In the genomic region with DNA sequence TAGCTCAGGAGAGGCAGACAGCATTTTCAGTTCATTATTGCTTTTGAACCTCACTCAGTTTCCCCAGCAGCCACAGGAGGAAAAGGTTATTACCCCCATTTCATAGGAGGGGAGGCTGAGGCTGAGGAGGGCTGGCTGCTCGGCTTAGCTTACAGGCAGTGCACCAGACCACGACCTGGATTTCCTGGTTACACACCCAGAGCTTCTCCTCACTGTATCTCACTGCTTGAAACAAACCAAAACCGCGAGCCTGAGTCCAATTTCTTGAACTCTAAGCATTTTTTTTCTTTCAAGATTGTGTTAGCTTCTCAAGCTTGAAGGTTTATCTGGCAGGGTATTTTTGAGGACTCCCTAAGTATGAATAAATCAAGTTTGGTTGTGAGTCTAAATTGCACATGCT, we compare ENCODE assay signal across 9 cellular contexts.
DNase-seq lines count a peak whose midpoint lies in the region; ATAC-seq and TF ChIP-seq lines count a peak whose summit lies in the region.
"Had no signal": no experiment of that assay in that cellular context is flagged by ENCODE, and none has a peak within 500 bp of the region (broad histone marks: within the 10 kb centered on the region; RNA-seq: fewer than 3 reads in every experiment).

No MANE protein-coding gene starts in this region.

- no peaks in the 10 kb centered on the region for H3K27me3 Mint-ChIP-seq in T-helper 1 cell treated with Interleukin-12 subunit alpha and Interleukin-12 subunit beta and Interleukin-4 antibody, amounts not matched to agents 30 μg/mL and 1 μg/mL, for 36 hours (ENCODE audit: low read depth)
- no peaks in the 10 kb centered on the region; the same call in 1 of the 2 replicates for H3K27me3 Mint-ChIP-seq in WTC11 (ENCODE audit: low read depth)

- DNase-seq in EH (ENCODE audit: low read depth) (peak; percentile 52), fibroblast of villous mesenchyme (ENCODE audit: low read depth) (peak; percentile 72), NCI-H526 treated with DMSO at 0.1 percent for 48 hours (lab: John Stamatoyannopoulos, UW) (no peak), WTC11 (ENCODE audit: low spot score) (no peak), NCI-H1694 (lab: John Stamatoyannopoulos, UW) (no peak), HT-29 (ENCODE audit: low spot score) (no peak)

- H3K4me1 Mint-ChIP-seq in T-helper 1 cell treated with Interleukin-12 subunit alpha and Interleukin-12 subunit beta and Interleukin-4 antibody, amounts not matched to agents 30 μg/mL and 1 μg/mL, for 36 hours (ENCODE audit: low read depth), result peaks cover 88% of the 10 kb centered on the region
- H3K4me1 Mint-ChIP-seq in WTC11, result peaks cover 6% of the 10 kb centered on the region; the same call in 1 of the 2 replicates

- H3K4me3 Mint-ChIP-seq in T-helper 1 cell treated with Interleukin-12 subunit alpha and Interleukin-12 subunit beta and Interleukin-4 antibody, amounts not matched to agents 30 μg/mL and 1 μg/mL, for 36 hours, result peak overlapping the region; percentile 85
- no peak overlapping the region for H3K4me3 Mint-ChIP-seq in WTC11
- H3K4me3 Mint-ChIP-seq: neural crest cell had no signal

- TF ChIP-seq CTCF in fibroblast of villous mesenchyme (IDR thresholded peaks at IDR 0.05; ENCODE audit: insufficient read depth, low read depth, low read length), result no peak
- TF ChIP-seq CTCF in WTC11 (IDR thresholded peaks at IDR 0.05), result no peak

- CTCF ChIA-PET in WTC11 (lab: Charles Lee), result interaction anchor here (0.8 to 1.6 kb wide), 2 partner anchors 15 to 160 kb away, joined by 4 read pairs; no protein-coding TSS in a partner anchor

- peak overlapping the region; percentile 99 for H3K27ac Mint-ChIP-seq in T-helper 1 cell treated with Interleukin-12 subunit alpha and Interleukin-12 subunit beta and Interleukin-4 antibody, amounts not matched to agents 30 μg/mL and 1 μg/mL, for 36 hours
- H3K27ac Mint-ChIP-seq in WTC11, result no peak overlapping the region

- H3K9me3 Mint-ChIP-seq in T-helper 1 cell treated with Interleukin-12 subunit alpha and Interleukin-12 subunit beta and Interleukin-4 antibody, amounts not matched to agents 30 μg/mL and 1 μg/mL, for 36 hours, result no peaks in the 10 kb centered on the region
- peaks cover 4% of the 10 kb centered on the region; the same call in 1 of the 2 replicates for H3K9me3 Mint-ChIP-seq in WTC11
- H3K9me3 Mint-ChIP-seq: neural crest cell had no signal

- H3K4me3 ChIP-seq in fibroblast of villous mesenchyme (ENCODE audit: low read depth, low read length), result no peak overlapping the region

- ATAC-seq in GM21825 (IDR thresholded peaks at IDR 0.05; ENCODE audit: unreplicated experiment), result peak; percentile 52
- no peak for ATAC-seq in WTC11

- peaks cover 9% of the 10 kb centered on the region for H3K36me3 Mint-ChIP-seq in T-helper 1 cell treated with Interleukin-12 subunit alpha and Interleukin-12 subunit beta and Interleukin-4 antibody, amounts not matched to agents 30 μg/mL and 1 μg/mL, for 36 hours (ENCODE audit: low read depth)
- no peaks in the 10 kb centered on the region for H3K36me3 Mint-ChIP-seq in WTC11

- POLR2A ChIA-PET in WTC11 (lab: Charles Lee), result interaction anchor here (0.6 to 0.9 kb wide), 2 partner anchors 9 to 1057 kb away, joined by 3 read pairs; no protein-coding TSS in a partner anchor

TF ChIP-seq in WTC11, 78 proteins besides CTCF, POLR2A, EP300 and RAD21:
- TF ChIP-seq SOX15 (CRISPR knock-in tag; IDR thresholded peaks at IDR 0.05) (no peak), ATF1 (CRISPR knock-in tag; IDR thresholded peaks at IDR 0.05) (no peak), IRF2 (CRISPR knock-in tag; IDR thresholded peaks at IDR 0.05; ENCODE audit: borderline replicate concordance, low read depth) (no peak), MXD4 (CRISPR knock-in tag; IDR thresholded peaks at IDR 0.05; ENCODE audit: borderline replicate concordance) (no peak), ETV6 (CRISPR knock-in tag; IDR thresholded peaks at IDR 0.05) (no peak)
- TF ChIP-seq, protein P1, sequence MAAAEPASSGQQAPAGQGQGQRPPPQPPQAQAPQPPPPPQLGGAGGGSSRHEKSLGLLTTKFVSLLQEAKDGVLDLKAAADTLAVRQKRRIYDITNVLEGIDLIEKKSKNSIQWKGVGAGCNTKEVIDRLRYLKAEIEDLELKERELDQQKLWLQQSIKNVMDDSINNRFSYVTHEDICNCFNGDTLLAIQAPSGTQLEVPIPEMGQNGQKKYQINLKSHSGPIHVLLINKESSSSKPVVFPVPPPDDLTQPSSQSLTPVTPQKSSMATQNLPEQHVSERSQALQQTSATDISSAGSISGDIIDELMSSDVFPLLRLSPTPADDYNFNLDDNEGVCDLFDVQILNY (CRISPR knock-in tag; IDR thresholded peaks at IDR 0.05), result no peak
- TF ChIP-seq, protein P2, sequence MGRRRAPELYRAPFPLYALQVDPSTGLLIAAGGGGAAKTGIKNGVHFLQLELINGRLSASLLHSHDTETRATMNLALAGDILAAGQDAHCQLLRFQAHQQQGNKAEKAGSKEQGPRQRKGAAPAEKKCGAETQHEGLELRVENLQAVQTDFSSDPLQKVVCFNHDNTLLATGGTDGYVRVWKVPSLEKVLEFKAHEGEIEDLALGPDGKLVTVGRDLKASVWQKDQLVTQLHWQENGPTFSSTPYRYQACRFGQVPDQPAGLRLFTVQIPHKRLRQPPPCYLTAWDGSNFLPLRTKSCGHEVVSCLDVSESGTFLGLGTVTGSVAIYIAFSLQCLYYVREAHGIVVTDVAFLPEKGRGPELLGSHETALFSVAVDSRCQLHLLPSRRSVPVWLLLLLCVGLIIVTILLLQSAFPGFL (CRISPR knock-in tag; IDR thresholded peaks at IDR 0.05; ENCODE audit: borderline replicate concordance), result no peak
- TF ChIP-seq, protein P3, sequence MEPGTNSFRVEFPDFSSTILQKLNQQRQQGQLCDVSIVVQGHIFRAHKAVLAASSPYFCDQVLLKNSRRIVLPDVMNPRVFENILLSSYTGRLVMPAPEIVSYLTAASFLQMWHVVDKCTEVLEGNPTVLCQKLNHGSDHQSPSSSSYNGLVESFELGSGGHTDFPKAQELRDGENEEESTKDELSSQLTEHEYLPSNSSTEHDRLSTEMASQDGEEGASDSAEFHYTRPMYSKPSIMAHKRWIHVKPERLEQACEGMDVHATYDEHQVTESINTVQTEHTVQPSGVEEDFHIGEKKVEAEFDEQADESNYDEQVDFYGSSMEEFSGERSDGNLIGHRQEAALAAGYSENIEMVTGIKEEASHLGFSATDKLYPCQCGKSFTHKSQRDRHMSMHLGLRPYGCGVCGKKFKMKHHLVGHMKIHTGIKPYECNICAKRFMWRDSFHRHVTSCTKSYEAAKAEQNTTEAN (CRISPR knock-in tag; IDR thresholded peaks at IDR 0.05), result no peak
- TF ChIP-seq, protein P4, sequence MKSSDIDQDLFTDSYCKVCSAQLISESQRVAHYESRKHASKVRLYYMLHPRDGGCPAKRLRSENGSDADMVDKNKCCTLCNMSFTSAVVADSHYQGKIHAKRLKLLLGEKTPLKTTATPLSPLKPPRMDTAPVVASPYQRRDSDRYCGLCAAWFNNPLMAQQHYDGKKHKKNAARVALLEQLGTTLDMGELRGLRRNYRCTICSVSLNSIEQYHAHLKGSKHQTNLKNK (CRISPR knock-in tag; IDR thresholded peaks at IDR 0.05), result no peak

Comparison
In these comparisons a context has a peak if more than half of its experiments do, and no peak if none do; other contexts are left out.
1. DNase-seq: peak in EH (single experiment) and fibroblast of villous mesenchyme (single experiment); none in NCI-H526 treated with DMSO at 0.1 percent for 48 hours (single experiment), WTC11 (single experiment), NCI-H1694 (single experiment) and HT-29 (single experiment).